ENCODE assay signal across 10 cellular contexts in genomic region chr19:16071072-16071691, GRCh38. TPM values are rescaled to one million over a fixed set of nuclear protein-coding genes. Genes with fewer than 3 reads are reported as not detected.
DNase-seq lines count a peak whose midpoint lies in the region; ATAC-seq and TF ChIP-seq lines count a peak whose summit lies in the region.
"Had no signal": no experiment of that assay in that cellular context is flagged by ENCODE, and none has a peak within 500 bp of the region (broad histone marks: within the 10 kb centered on the region; RNA-seq: fewer than 3 reads in every experiment).

No MANE protein-coding gene starts in this region.

- H3K27me3 ChIP-seq in heart left ventricle: peaks cover 0 to under 1% (median 0%) of the 10 kb centered on the region in 9 donors
- H3K27me3 ChIP-seq in duodenal mucosa (ENCODE audit: control insufficient read depth in 1 of 2, insufficient read depth in 2 of 2, low read length in 2 of 2): no peaks in the 10 kb centered on the region
- H3K27me3 ChIP-seq in upper lobe of right lung: no peaks in the 10 kb centered on the region

- peak overlapping the region; percentile 45 to 60 for H3K9ac ChIP-seq in duodenal mucosa (ENCODE audit: low read depth in 1 of 2, low read length in 2 of 2)

- TF ChIP-seq CTCF in heart left ventricle (IDR thresholded peaks at IDR 0.05): no peak
- no peak for TF ChIP-seq CTCF in neural crest cell (conservative IDR thresholded peaks at IDR 0.05)
- no peak for TF ChIP-seq CTCF in upper lobe of right lung (IDR thresholded peaks at IDR 0.05)

- H3K4me1 ChIP-seq in heart left ventricle (peaks cover 0 to 46% (median 28%) of the 10 kb centered on the region in 12 donors), duodenal mucosa (ENCODE audit: control insufficient read depth in 1 of 2, insufficient read depth in 2 of 2, low read length in 2 of 2) (peaks cover 27 to 35% of the 10 kb centered on the region in 2 donors), upper lobe of right lung (peaks cover 37% of the 10 kb centered on the region)

- DNase-seq in heart left ventricle (no peak), Right ventricle myocardium inferior (ENCODE audit: missing footprints) (no peak), neural crest cell (ENCODE audit: low read depth, low spot score) (no peak), upper lobe of right lung (peak; percentile 12), DMS53 treated with DMSO at 0.1 percent for 48 hours (lab: John Stamatoyannopoulos, UW; ENCODE audit: unreplicated experiment) (no peak), AG08396 (ENCODE audit: low spot score) (no peak)
- DNase-seq: foreskin melanocyte, NCI-H2171 had no signal

- H3K27me3 Mint-ChIP-seq in neural crest cell (ENCODE audit: low read depth): no peaks in the 10 kb centered on the region

- no peak overlapping the region for H3K4me3 ChIP-seq in heart left ventricle
- peak overlapping the region in 1 of 2 donors; percentile 16 for H3K4me3 ChIP-seq in duodenal mucosa (ENCODE audit: low read depth in 1 of 2, low read length in 2 of 2)
- no peak overlapping the region for H3K4me3 ChIP-seq in upper lobe of right lung

- TF ChIP-seq POLR2A in heart left ventricle (IDR thresholded peaks at IDR 0.05): no peak

- WGBS in heart left ventricle, 4 donors: 67 to 91% (median 76%) methylated on average over 7 to 9 of the region's 9 CpGs

- H3K9me3 ChIP-seq in heart left ventricle: no peaks in the 10 kb centered on the region
- no peaks in the 10 kb centered on the region for H3K9me3 ChIP-seq in duodenal mucosa (ENCODE audit: control insufficient read depth in 1 of 2, low read length in 2 of 2)
- no peaks in the 10 kb centered on the region for H3K9me3 ChIP-seq in upper lobe of right lung

- peaks cover 39% of the 10 kb centered on the region for H3K4me1 Mint-ChIP-seq in neural crest cell

- H3K4me3 Mint-ChIP-seq in neural crest cell: peak overlapping the region; percentile 11

- no peaks in the 10 kb centered on the region for H3K36me3 Mint-ChIP-seq in neural crest cell (ENCODE audit: low read depth)

- H3K27ac ChIP-seq in heart left ventricle (peak overlapping the region; percentile 35 to 100 (median 74)), duodenal mucosa (ENCODE audit: low read depth, low read length) (peak overlapping the region; percentile 77), upper lobe of right lung (peak overlapping the region; percentile 91)

- H3K9me3 Mint-ChIP-seq in neural crest cell: no peaks in the 10 kb centered on the region

- H3K27ac Mint-ChIP-seq in neural crest cell (ENCODE audit: unreplicated experiment): peak overlapping the region; percentile 45

- ATAC-seq in heart left ventricle (no peak), Right ventricle myocardium inferior (no peak), upper lobe of right lung (no peak), GM19455 (IDR thresholded peaks at IDR 0.05; ENCODE audit: unreplicated experiment) (no peak)

- intact Hi-C loops in heart left ventricle (cut with DNase I) (no loop called here), Right ventricle myocardium inferior (cut with DNase I) (loop anchor here (10.0 kb wide), 1 partner anchor 314 kb away; no protein-coding TSS in a partner anchor), upper lobe of right lung (cut with DNase I) (no loop called here)

- no peaks in the 10 kb centered on the region for H3K36me3 ChIP-seq in heart left ventricle
- no peaks in the 10 kb centered on the region for H3K36me3 ChIP-seq in duodenal mucosa (ENCODE audit: control insufficient read depth in 1 of 2, insufficient read depth in 2 of 2, low read length in 2 of 2)
- H3K36me3 ChIP-seq in upper lobe of right lung: no peaks in the 10 kb centered on the region

RNA-seq across cellular contexts. Expression of gene TPM4, which starts 5.1 kb away (rescaled TPM):
- total RNA-seq in heart left ventricle (100 to 1,000 TPM in 3 of 9 donors, 10 to 100 TPM in 6; 49.2 to 260 (median 92.1) TPM), Right ventricle myocardium inferior (106 TPM), neural crest cell (357 and 373 TPM in 2 replicates), upper lobe of right lung (386 TPM)
- polyA plus RNA-seq in heart left ventricle: 100 to 1,000 TPM in 1 of 2 donors, 10 to 100 TPM in 1; 65.0 to 175 TPM

RNA-seq across cellular contexts. Expression of gene RAB8A, which starts 40.5 kb away (rescaled TPM):
- total RNA-seq in heart left ventricle (10 to 100 TPM; 10.9 to 53.7 (median 23.7) TPM), Right ventricle myocardium inferior (25.6 TPM), neural crest cell (88.9 and 95.5 TPM in 2 replicates), upper lobe of right lung (101 TPM)
- polyA plus RNA-seq in heart left ventricle: 10 to 100 TPM in 1 of 2 donors, 1 to 10 TPM in 1; 7.8 to 32.2 TPM
